In genomic region chr10:124510536-124511158, GRCh38 we compare ENCODE assay signal across 20 cellular contexts. TPM values are rescaled to one million over a fixed set of nuclear protein-coding genes. Genes with fewer than 3 reads are reported as not detected.
DNase-seq lines count a peak whose midpoint lies in the region; ATAC-seq and TF ChIP-seq lines count a peak whose summit lies in the region.
"Had no signal": no experiment of that assay in that cellular context is flagged by ENCODE, and none has a peak within 500 bp of the region (broad histone marks: within the 10 kb centered on the region; RNA-seq: fewer than 3 reads in every experiment).

No MANE protein-coding gene starts in this region.

- DNase-seq in BE2C (no peak), SJCRH30 (no peak), chondrocyte (ENCODE audit: low spot score) (peak; percentile 52), posterior vena cava (ENCODE audit: low spot score) (peak; percentile 31), COLO668 (lab: John Stamatoyannopoulos, UW; ENCODE audit: unreplicated experiment) (no peak), hippocampal formation (lab: John Stamatoyannopoulos, UW) (no peak)
- no peak for DNase-seq in activated CD8-positive, alpha-beta memory T cell treated with anti-CD3 and anti-CD28 coated beads for 24 hours
- DNase-seq: CD4-positive, alpha-beta memory T cell; DMS153; GOT3; HCEC 1CT; NCI-H1105; NCI-H146; NCI-H2081 treated with DMSO at 0.1 percent for 48 hours; NCI-H446; NCI-H526; OCI-M1 had no signal

- H3K36me3 ChIP-seq in BE2C (no peaks in the 10 kb centered on the region), SJCRH30 (no peaks in the 10 kb centered on the region)

- ATAC-seq in HG02588 (IDR thresholded peaks at IDR 0.05; ENCODE audit: unreplicated experiment): no peak
- ATAC-seq: Right ventricle myocardium inferior had no signal

- no peak overlapping the region for H3K4me3 Mint-ChIP-seq in chondrocyte (ENCODE audit: unreplicated experiment)

- intact Hi-C loops in posterior vena cava (cut with DNase I): no loop called here

- TF ChIP-seq CTCF in BE2C (IDR thresholded peaks at IDR 0.05; ENCODE audit: low read depth, low read length) (no peak), chondrocyte (IDR thresholded peaks at IDR 0.05) (no peak)

- H3K36me3 Mint-ChIP-seq in chondrocyte (ENCODE audit: low read depth): peaks cover 1% of the 10 kb centered on the region

- H3K4me3 ChIP-seq in BE2C (ENCODE audit: low read depth, low read length) (peak overlapping the region; percentile 49), SJCRH30 (peak overlapping the region; percentile 30; the same call in 1 of the 2 replicates)

- no peak overlapping the region for H3K27ac ChIP-seq in SJCRH30
- H3K27ac ChIP-seq: KMS-11 had no signal

- H3K4me1 Mint-ChIP-seq in chondrocyte (ENCODE audit: low read depth): no peaks in the 10 kb centered on the region

- H3K27me3 ChIP-seq in BE2C (no peaks in the 10 kb centered on the region), SJCRH30 (no peaks in the 10 kb centered on the region)

- no peak overlapping the region for H3K27ac Mint-ChIP-seq in chondrocyte (ENCODE audit: unreplicated experiment)

- no peaks in the 10 kb centered on the region; the same call in 1 of the 2 replicates for H3K4me1 ChIP-seq in BE2C
- H3K4me1 ChIP-seq in SJCRH30: no peaks in the 10 kb centered on the region

- H3K9me3 ChIP-seq in BE2C (no peaks in the 10 kb centered on the region), SJCRH30 (replicated peaks) (no peaks in the 10 kb centered on the region)

- H3K27me3 Mint-ChIP-seq in chondrocyte (ENCODE audit: low read depth): no peaks in the 10 kb centered on the region
- H3K27me3 Mint-ChIP-seq: CD4-positive, alpha-beta memory T cell had no signal

- peaks cover 6% of the 10 kb centered on the region for H3K9me3 Mint-ChIP-seq in chondrocyte (ENCODE audit: low read depth)
- H3K9me3 Mint-ChIP-seq: CD4-positive, alpha-beta memory T cell had no signal

RNA-seq across cellular contexts. Expression of gene LHPP, which starts 49.0 kb away (rescaled TPM):
- 1.9 TPM for polyA plus RNA-seq in BE2C (2012; ENCODE audit: insufficient read depth, insufficient read length, low read depth)
- total RNA-seq in SJCRH30 (2014; rRNA removed; shearing (Covaris generic)): 2.6 and 2.9 TPM in 2 replicates
- total RNA-seq in chondrocyte (15.3 to 21.3 TPM (median 17.0 TPM) in 3 replicates), posterior vena cava (10 to 100 TPM; 11.9 to 13.0 TPM)

Comparison
In these comparisons a context has a peak if more than half of its experiments do, and no peak if none do; other contexts are left out.
1. DNase-seq: peak in chondrocyte (single experiment) and posterior vena cava (single experiment); none in BE2C (single experiment), SJCRH30 (0 of 2), COLO668 (single experiment), hippocampal formation (0 of 2) and activated CD8-positive, alpha-beta memory T cell treated with anti-CD3 and anti-CD28 coated beads for 24 hours (single experiment).